ENCODE assay signal across 8 cellular contexts in the genomic region with DNA sequence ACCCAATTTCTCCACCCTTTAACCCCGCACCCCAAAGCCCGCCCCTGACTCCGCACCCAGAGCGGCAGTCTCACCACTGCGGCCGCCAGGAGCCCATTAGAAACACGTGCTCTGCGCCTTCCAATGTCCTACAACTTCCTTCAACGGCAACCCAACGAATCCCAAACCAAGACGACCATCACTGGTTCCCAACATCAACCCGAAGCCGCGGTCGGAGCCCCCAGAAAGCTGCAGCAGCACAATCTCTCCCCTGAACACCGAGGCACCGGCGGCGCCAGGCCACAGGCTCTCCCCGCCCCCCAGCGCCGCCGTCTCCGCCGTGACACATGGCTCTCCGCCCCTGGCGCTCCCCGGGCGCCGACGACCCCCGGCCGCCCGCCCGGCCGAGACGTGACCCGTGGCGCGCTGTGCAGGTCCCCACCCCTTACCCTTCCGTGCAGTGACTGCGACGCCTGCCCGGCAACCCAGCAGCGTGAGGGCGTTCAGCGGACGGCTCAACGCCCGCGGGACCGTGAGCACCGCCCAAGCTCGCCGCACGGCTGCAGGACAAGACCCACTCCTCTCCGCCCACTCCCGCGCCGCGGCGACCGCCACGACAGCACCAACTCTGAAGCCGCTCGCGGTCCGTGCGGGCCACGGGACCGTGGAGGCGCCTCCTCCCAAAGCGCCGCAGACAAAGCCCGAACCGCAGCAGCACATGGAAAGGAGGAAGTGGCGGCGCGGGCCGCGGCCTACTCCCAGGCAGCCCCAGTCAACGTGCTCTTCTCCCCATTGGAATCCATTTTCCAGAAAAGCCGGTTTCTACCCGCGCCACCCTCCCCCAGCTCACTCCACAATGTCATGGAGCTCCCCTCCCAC. TPM values are rescaled to one million over a fixed set of nuclear protein-coding genes. Genes with fewer than 3 reads are reported as not detected.
A peak's percentile ranks its signal among the peaks of the same experiment; 100 is the strongest.
DNase-seq lines count a peak whose midpoint lies in the region; ATAC-seq and TF ChIP-seq lines count a peak whose summit lies in the region.

No MANE protein-coding gene starts in this region.

- no peaks in the 10 kb centered on the region for H3K27me3 Mint-ChIP-seq in nephron (ENCODE audit: low read depth)

- peak overlapping the region; percentile 89 to 96 (median 93) for H3K4me3 Mint-ChIP-seq in nephron

- DNase-seq in AG04449 (ENCODE audit: low read depth, low spot score) (no peak), H4 (ENCODE audit: low spot score) (peak; percentile 18), Panc1 (ENCODE audit: low read depth, low spot score) (no peak), fibroblast of peridontal ligament (ENCODE audit: extremely low read depth) (peak; percentile 45)
- peak; percentile 41 for DNase-seq in activated T-helper 9 cell treated with anti-CD3 and anti-CD28 coated beads, Interleukin-2, amount 50 U/mL, for 16 hours (ENCODE audit: low read depth)
- peak; percentile 64 for DNase-seq in stimulated activated naive CD4-positive, alpha-beta T cell treated with Interleukin-2 at 50 U/mL for 16 hours (lab: John Stamatoyannopoulos, UW)

- H3K4me3 ChIP-seq in AG04449 (ENCODE audit: low read depth, low read length): peak overlapping the region; percentile 99
- peak overlapping the region; percentile 79 to 91 for H3K4me3 ChIP-seq in Panc1 (ENCODE audit: low read depth in 2 of 2, low read length in 2 of 2)

- CTCF ChIA-PET in AG04449 (lab: Yijun Ruan, JAX) (interaction anchor here (1.2 to 1.4 kb wide), 2 partner anchors 9 to 287 kb away, joined by 3 read pairs; no protein-coding TSS in a partner anchor), Panc1 (lab: Charles Lee) (no interaction called here)

- H3K4me1 Mint-ChIP-seq in nephron: peaks cover 59% of the 10 kb centered on the region

- no peaks in the 10 kb centered on the region for H3K27me3 ChIP-seq in Panc1 (ENCODE audit: control insufficient read depth, insufficient read depth, low read length)

- H3K9me3 Mint-ChIP-seq in nephron: no peaks in the 10 kb centered on the region

- POLR2A ChIA-PET in AG04449 (lab: Yijun Ruan, JAX) (interaction anchor here (0.7 to 9.2 kb wide), 14 partner anchors 10 to 1590 kb away, joined by 3 to 337 read pairs (median 4); a partner anchor contains a TSS), Panc1 (lab: Charles Lee) (interaction anchor here (0.5 to 4.0 kb wide), 3 partner anchors 16 to 36 kb away, joined by 4 to 47 read pairs (median 4); no protein-coding TSS in a partner anchor)

- intact Hi-C loops in Panc1 (cut with micrococcal nuclease; ENCODE audit: unreplicated experiment): no loop called here

- BruUV-seq in Panc1 (replicated peaks; lab: Mats Ljungman, UMichigan): no TSS peak

- H3K4me1 ChIP-seq in Panc1 (ENCODE audit: control insufficient read depth, insufficient read depth, low read length): peaks cover 21% of the 10 kb centered on the region; the same call in 1 of the 2 replicates

- H3K27ac ChIP-seq in Panc1 (ENCODE audit: low read length): peak overlapping the region; percentile 95

- TF ChIP-seq CTCF in AG04449 (IDR thresholded peaks at IDR 0.05; ENCODE audit: insufficient read depth, low read length, missing control alignments): peak; percentile 9
- no peak for TF ChIP-seq CTCF in Panc1 (IDR thresholded peaks at IDR 0.05)
- TF ChIP-seq CTCF in nephron (IDR thresholded peaks at IDR 0.05; ENCODE audit: unreplicated experiment in 3 of 3): no peak

- in situ Hi-C loops in Panc1 (cut with HindIII; ENCODE audit: low pct_unique_long_range_greater_than_20kb, low sequenced_read_pairs): no loop called here

- peaks cover 44% of the 10 kb centered on the region for H3K36me3 Mint-ChIP-seq in nephron (ENCODE audit: low read depth)

- H3K27ac Mint-ChIP-seq in nephron: peak overlapping the region; percentile 94 to 100 (median 100)

- peaks cover 36% of the 10 kb centered on the region for H3K36me3 ChIP-seq in Panc1 (ENCODE audit: control insufficient read depth, insufficient read depth, low read length)

- H3K9me3 ChIP-seq in Panc1 (ENCODE audit: control insufficient read depth, insufficient read depth, low read depth, low read length): no peaks in the 10 kb centered on the region

- ATAC-seq in Panc1 (no peak; the same call in 1 of the 2 replicates), GM21723 (IDR thresholded peaks at IDR 0.05; ENCODE audit: unreplicated experiment) (no peak)

RNA-seq across cellular contexts. Expression of a gene that starts 0.5 kb away (rescaled TPM):
- 43.6 and 57.2 TPM in 2 replicates for total RNA-seq in H4 (2014; rRNA removed; shearing (Covaris generic))
- 141 TPM for total RNA-seq in Panc1 (2021; ENCODE audit: unreplicated experiment)
- 86.3 TPM for polyA plus RNA-seq in Panc1 (2012; ENCODE audit: insufficient read length)

RNA-seq across cellular contexts. Expression of a gene that starts 48.5 kb away (rescaled TPM):
- 40.4 and 55.9 TPM in 2 replicates for total RNA-seq in H4 (2014; rRNA removed; shearing (Covaris generic))
- 119 TPM for total RNA-seq in Panc1 (2021; ENCODE audit: unreplicated experiment)
- polyA plus RNA-seq in Panc1 (2012; ENCODE audit: insufficient read length): 94.1 TPM

Comparison
In these comparisons a context has a peak if more than half of its experiments do, and no peak if none do; other contexts are left out.
1. DNase-seq: peak in H4 (single experiment), activated T-helper 9 cell treated with anti-CD3 and anti-CD28 coated beads, Interleukin-2, amount 50 U/mL, for 16 hours (single experiment), fibroblast of peridontal ligament (single experiment) and stimulated activated naive CD4-positive, alpha-beta T cell treated with Interleukin-2 at 50 U/mL for 16 hours (single experiment); none in AG04449 (single experiment) and Panc1 (single experiment).